ENCODE assay signal across 8 cellular contexts in genomic region chr6:113690255-113690956, GRCh38.
DNase-seq lines count a peak whose midpoint lies in the region; ATAC-seq and TF ChIP-seq lines count a peak whose summit lies in the region.

No MANE protein-coding gene starts in this region.

- peak; percentile 11 to 81 for ATAC-seq in activated naive CD4-positive, alpha-beta T cell treated with anti-CD3 and anti-CD28 coated beads, Interleukin-2, amount 50 U/mL, for 72 hours
- ATAC-seq in HG03280 (IDR thresholded peaks at IDR 0.05; ENCODE audit: unreplicated experiment): peak; percentile 71

- TF ChIP-seq CTCF in lower leg skin (IDR thresholded peaks at IDR 0.05): no peak
- TF ChIP-seq CTCF in ovary (IDR thresholded peaks at IDR 0.05): no peak

- no peaks in the 10 kb centered on the region for H3K36me3 Mint-ChIP-seq in activated naive CD4-positive, alpha-beta T cell treated with anti-CD3 and anti-CD28 coated beads, Interleukin-2, amount 50 U/mL, for 72 hours

- H3K27ac ChIP-seq in SJCRH30 (peak overlapping the region; percentile 24), ovary (no peak overlapping the region)

- H3K9me3 ChIP-seq in SJCRH30 (replicated peaks): no peaks in the 10 kb centered on the region
- H3K9me3 ChIP-seq in ovary: no peaks in the 10 kb centered on the region

- H3K36me3 ChIP-seq in SJCRH30 (no peaks in the 10 kb centered on the region), ovary (no peaks in the 10 kb centered on the region)

- TF ChIP-seq POLR2A in lower leg skin (IDR thresholded peaks at IDR 0.05) (no peak), ovary (IDR thresholded peaks at IDR 0.05) (no peak)

- WGBS in lower leg skin, 2 donors: 55 to 81% methylated on average over 3 of the region's 3 CpGs
- 51 to 75% (median 58%) methylated on average over 3 of the region's 3 CpGs for WGBS in ovary, 3 donors

- DNase-seq in activated naive CD4-positive, alpha-beta T cell treated with anti-CD3 and anti-CD28 coated beads, Interleukin-2, amount 50 U/mL, for 72 hours (ENCODE audit: low spot score in 2 of 2): peak in 1 of 2 donors; percentile 2
- DNase-seq in activated naive CD4-positive, alpha-beta T cell (lab: John Stamatoyannopoulos, UW): no peak
- DNase-seq in SJCRH30 (peak; percentile 26 to 67), myocyte (ENCODE audit: low read depth) (peak; percentile 67), lower leg skin (ENCODE audit: low spot score in 2 of 2) (no peak), ovary (no peak), ecto neural progenitor cell (ENCODE audit: low spot score) (no peak)

- no peak for TF ChIP-seq EP300 in ovary (IDR thresholded peaks at IDR 0.05)

- H3K27ac Mint-ChIP-seq in activated naive CD4-positive, alpha-beta T cell treated with anti-CD3 and anti-CD28 coated beads, Interleukin-2, amount 50 U/mL, for 72 hours: no peak overlapping the region

- H3K27me3 ChIP-seq in SJCRH30 (no peaks in the 10 kb centered on the region), ovary (no peaks in the 10 kb centered on the region)

- H3K4me3 ChIP-seq in SJCRH30: no peak overlapping the region
- H3K4me3 ChIP-seq in lower leg skin (ENCODE audit: low read depth, poor library complexity, severe bottlenecking): no peak overlapping the region
- H3K4me3 ChIP-seq in ovary: no peak overlapping the region

- intact Hi-C loops in lower leg skin (cut with DNase I; ENCODE audit: low total_unique reads) (no loop called here), ovary (cut with DNase I) (no loop called here)

- H3K9me3 Mint-ChIP-seq in activated naive CD4-positive, alpha-beta T cell treated with anti-CD3 and anti-CD28 coated beads, Interleukin-2, amount 50 U/mL, for 72 hours: no peaks in the 10 kb centered on the region

- H3K4me1 ChIP-seq in SJCRH30 (peaks cover 22% of the 10 kb centered on the region), ovary (ENCODE audit: insufficient read depth) (no peaks in the 10 kb centered on the region)

Comparison
In these comparisons a context has a peak if more than half of its experiments do, and no peak if none do; other contexts are left out.
1. DNase-seq: peak in SJCRH30 (2 of 2) and myocyte (single experiment); none in activated naive CD4-positive, alpha-beta T cell (0 of 4), lower leg skin (0 of 2), ovary (0 of 5) and ecto neural progenitor cell (single experiment).